Comparison of ENCODE assay signal across 10 cellular contexts in the genomic region with DNA sequence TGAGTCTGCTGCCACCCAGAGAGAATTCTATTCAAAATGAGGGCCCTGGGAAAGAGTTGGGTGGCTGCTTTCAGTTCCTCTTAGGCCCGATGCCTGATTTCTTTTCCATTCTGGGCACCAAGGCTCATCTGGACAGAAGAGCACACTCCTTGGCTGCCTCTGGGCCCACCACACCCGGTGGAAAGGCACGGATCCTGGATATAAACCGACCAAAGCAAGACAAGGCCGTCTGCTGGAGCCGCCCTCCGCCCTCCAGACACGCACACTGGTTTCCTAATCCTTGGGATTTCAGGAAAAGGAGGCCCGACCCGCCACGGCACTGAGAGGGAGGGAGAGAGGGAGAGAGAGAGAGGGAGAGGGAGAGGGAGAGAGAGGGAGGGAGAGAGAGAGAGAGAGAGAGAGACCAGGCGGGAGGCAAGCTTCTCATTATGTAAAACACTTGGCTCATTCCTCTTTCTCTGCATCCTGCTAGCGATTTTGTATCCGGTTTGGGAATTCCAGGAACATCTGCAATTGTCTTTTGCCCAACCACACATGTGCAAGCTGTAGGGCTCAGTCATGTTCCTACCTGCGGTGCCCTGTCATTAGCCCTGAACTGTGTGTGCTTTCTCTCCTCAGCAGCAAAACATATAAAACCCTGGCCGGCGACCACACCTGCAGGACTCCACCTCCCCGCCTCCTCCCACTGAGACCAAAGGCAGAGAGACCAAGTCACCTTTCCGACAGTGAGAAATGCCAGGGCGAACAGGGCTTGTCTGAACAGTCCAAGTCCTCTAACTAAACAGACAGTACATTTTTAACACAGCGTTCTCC.
DNase-seq lines count a peak whose midpoint lies in the region; ATAC-seq lines count a peak whose summit lies in the region.
"Had no signal": no experiment of that assay in that cellular context is flagged by ENCODE, and none has a peak within 500 bp of the region (broad histone marks: within the 10 kb centered on the region; RNA-seq: fewer than 3 reads in every experiment).

No MANE protein-coding gene starts in this region.

- CTCF ChIA-PET in activated CD8-positive, alpha-beta T cell treated with anti-CD3 and anti-CD28 coated beads, Interleukin-2, amount 10 ng/mL, durations not matched to agents 7 days and 5 days (lab: Charles Lee): no interaction called here

- no peak for ATAC-seq in activated CD8-positive, alpha-beta T cell treated with anti-CD3 and anti-CD28 coated beads, Interleukin-2, amount 10 ng/mL, durations not matched to agents 7 days and 5 days

- no peaks in the 10 kb centered on the region for H3K36me3 Mint-ChIP-seq in activated CD8-positive, alpha-beta T cell treated with anti-CD3 and anti-CD28 coated beads, Interleukin-2, amount 10 ng/mL, durations not matched to agents 7 days and 5 days (ENCODE audit: low read depth)
- H3K36me3 Mint-ChIP-seq: activated naive CD4-positive, alpha-beta T cell treated with anti-CD3 and anti-CD28 coated beads, Interleukin-2, amount 50 U/mL, for 24 hours had no signal

- in situ Hi-C loops in ACHN (cut with HindIII; ENCODE audit: low pct_ligation_motif_present, low pct_unique_long_range_greater_than_20kb, low sequenced_read_pairs): no loop called here

- no peaks in the 10 kb centered on the region for H3K9me3 Mint-ChIP-seq in activated CD8-positive, alpha-beta T cell treated with anti-CD3 and anti-CD28 coated beads, Interleukin-2, amount 10 ng/mL, durations not matched to agents 7 days and 5 days (ENCODE audit: insufficient read depth)
- H3K9me3 Mint-ChIP-seq: activated naive CD4-positive, alpha-beta T cell treated with anti-CD3 and anti-CD28 coated beads, Interleukin-2, amount 50 U/mL, for 24 hours had no signal

- no peaks in the 10 kb centered on the region for H3K27me3 Mint-ChIP-seq in activated CD8-positive, alpha-beta T cell treated with anti-CD3 and anti-CD28 coated beads, Interleukin-2, amount 10 ng/mL, durations not matched to agents 7 days and 5 days (ENCODE audit: low read depth)

- no peak overlapping the region for H3K4me3 Mint-ChIP-seq in activated CD8-positive, alpha-beta T cell treated with anti-CD3 and anti-CD28 coated beads, Interleukin-2, amount 10 ng/mL, durations not matched to agents 7 days and 5 days
- H3K4me3 Mint-ChIP-seq: activated naive CD4-positive, alpha-beta T cell treated with anti-CD3 and anti-CD28 coated beads, Interleukin-2, amount 50 U/mL, for 24 hours had no signal

- POLR2A ChIA-PET in activated CD8-positive, alpha-beta T cell treated with anti-CD3 and anti-CD28 coated beads, Interleukin-2, amount 10 ng/mL, durations not matched to agents 7 days and 5 days (lab: Charles Lee): no interaction called here

- H3K4me1 Mint-ChIP-seq in activated CD8-positive, alpha-beta T cell treated with anti-CD3 and anti-CD28 coated beads, Interleukin-2, amount 10 ng/mL, durations not matched to agents 7 days and 5 days (ENCODE audit: low read depth): no peaks in the 10 kb centered on the region
- H3K4me1 Mint-ChIP-seq: activated naive CD4-positive, alpha-beta T cell treated with anti-CD3 and anti-CD28 coated beads, Interleukin-2, amount 50 U/mL, for 24 hours had no signal

- H3K27ac ChIP-seq in cingulate gyrus (ENCODE audit: low read depth, low read length): peak overlapping the region; percentile 90

- DNase-seq in activated effector memory CD4-positive, alpha-beta T cell treated with anti-CD3 and anti-CD28 coated beads, Interleukin-2, amount 50 U/mL, for 16 hours: peak; percentile 13
- DNase-seq in activated effector memory CD4-positive, alpha-beta T cell treated with Interleukin-2 at 50 U/mL for 16 hours: no peak
- peak; percentile 84 for DNase-seq in kidney tubule cell (ENCODE audit: low spot score)
- DNase-seq in activated CD8-positive, alpha-beta T cell treated with anti-CD3 and anti-CD28 coated beads, Interleukin-2, amount 10 ng/mL, durations not matched to agents 7 days and 5 days: no peak
- DNase-seq in AML-193 (lab: John Stamatoyannopoulos, UW): no peak
- DNase-seq in RKO (ENCODE audit: low spot score): no peak
- DNase-seq in ACHN: no peak
- DNase-seq: NCI-H1436 treated with DMSO at 0.1 percent for 48 hours had no signal

- H3K27ac Mint-ChIP-seq in activated CD8-positive, alpha-beta T cell treated with anti-CD3 and anti-CD28 coated beads, Interleukin-2, amount 10 ng/mL, durations not matched to agents 7 days and 5 days: no peak overlapping the region
- H3K27ac Mint-ChIP-seq: activated naive CD4-positive, alpha-beta T cell treated with anti-CD3 and anti-CD28 coated beads, Interleukin-2, amount 50 U/mL, for 24 hours had no signal

Comparison
In these comparisons a context has a peak if more than half of its experiments do, and no peak if none do; other contexts are left out.
1. DNase-seq: peak in activated effector memory CD4-positive, alpha-beta T cell treated with anti-CD3 and anti-CD28 coated beads, Interleukin-2, amount 50 U/mL, for 16 hours (single experiment) and kidney tubule cell (single experiment); none in activated effector memory CD4-positive, alpha-beta T cell treated with Interleukin-2 at 50 U/mL for 16 hours (single experiment), activated CD8-positive, alpha-beta T cell treated with anti-CD3 and anti-CD28 coated beads, Interleukin-2, amount 10 ng/mL, durations not matched to agents 7 days and 5 days (single experiment), AML-193 (0 of 2), RKO (single experiment) and ACHN (single experiment).